Comparison of ENCODE assay signal across 7 cellular contexts in genomic region chrX:84099120-84099519, GRCh38.
"Had no signal": no experiment of that assay in that cellular context is flagged by ENCODE, and none has a peak within 500 bp of the region (broad histone marks: within the 10 kb centered on the region; RNA-seq: fewer than 3 reads in every experiment).

No MANE protein-coding gene starts in this region.

- ATAC-seq: HCT116 had no signal

- H3K4me3 ChIP-seq: GM23248, HAP-1 had no signal

- H3K4me1 ChIP-seq: HAP-1 had no signal

- H3K9me3 ChIP-seq: HAP-1 had no signal

- DNase-seq: GM23248, GOT3, H7, HFFc6, IMR-90 had no signal

- H3K36me3 ChIP-seq: HAP-1 had no signal
